ENCODE assay signal across 8 cellular contexts in genomic region chr20:266604-267562, GRCh38. TPM values are rescaled to one million over a fixed set of nuclear protein-coding genes. Genes with fewer than 3 reads are reported as not detected.
DNase-seq lines count a peak whose midpoint lies in the region; ATAC-seq and TF ChIP-seq lines count a peak whose summit lies in the region.

No MANE protein-coding gene starts in this region.

- CTCF ChIA-PET in CD4-positive, alpha-beta T cell (lab: Charles Lee): interaction anchor here (0.6 to 3.2 kb wide), 6 partner anchors 28 to 63 kb away, joined by 3 to 38 read pairs (median 4); partner anchors contain the start of gene ZCCHC3
- CTCF ChIA-PET in activated CD8-positive, alpha-beta T cell treated with anti-CD3 and anti-CD28 coated beads, Interleukin-2, amount 10 ng/mL, durations not matched to agents 7 days and 5 days (lab: Charles Lee): interaction anchor here (0.6 to 6.3 kb wide), 37 partner anchors 9 to 149 kb away, joined by 3 to 51 read pairs (median 4); partner anchors contain the start of genes DEFB128, DEFB129 and DEFB132

- no peak overlapping the region for H3K27ac Mint-ChIP-seq in CD4-positive, alpha-beta T cell
- H3K27ac Mint-ChIP-seq in activated CD8-positive, alpha-beta T cell treated with anti-CD3 and anti-CD28 coated beads, Interleukin-2, amount 10 ng/mL, durations not matched to agents 7 days and 5 days: peak overlapping the region; percentile 62

- peaks cover 4% of the 10 kb centered on the region for H3K27me3 Mint-ChIP-seq in CD4-positive, alpha-beta T cell
- H3K27me3 Mint-ChIP-seq in activated CD8-positive, alpha-beta T cell treated with anti-CD3 and anti-CD28 coated beads, Interleukin-2, amount 10 ng/mL, durations not matched to agents 7 days and 5 days (ENCODE audit: low read depth): peaks cover 6% of the 10 kb centered on the region

- H3K9me3 Mint-ChIP-seq in CD4-positive, alpha-beta T cell: no peaks in the 10 kb centered on the region
- H3K9me3 Mint-ChIP-seq in activated CD8-positive, alpha-beta T cell treated with anti-CD3 and anti-CD28 coated beads, Interleukin-2, amount 10 ng/mL, durations not matched to agents 7 days and 5 days (ENCODE audit: insufficient read depth): no peaks in the 10 kb centered on the region

- DNase-seq in CD4-positive, alpha-beta T cell: peak; percentile 82 to 92 (median 87)
- DNase-seq in HK-2 (ENCODE audit: unreplicated experiment): peak; percentile 96
- DNase-seq in NCI-H774 (lab: John Stamatoyannopoulos, UW): peak; percentile 77
- DNase-seq in activated CD8-positive, alpha-beta T cell treated with anti-CD3 and anti-CD28 coated beads, Interleukin-2, amount 10 ng/mL, durations not matched to agents 7 days and 5 days: peak; percentile 94
- peak; percentile 63 to 80 (median 73) for DNase-seq in effector memory CD4-positive, alpha-beta T cell
- peak; percentile 96 for DNase-seq in mesenteric fat pad (ENCODE audit: low spot score)
- DNase-seq in stimulated activated CD8-positive, alpha-beta memory T cell treated with anti-CD3 and anti-CD28 coated beads, Interleukin-12 subunit alpha, Interleukin-12 subunit beta, amount 100 ng/mL, for 4 hours (ENCODE audit: low read depth): peak; percentile 73

- H3K36me3 ChIP-seq in effector memory CD4-positive, alpha-beta T cell (ENCODE audit: control insufficient read depth, insufficient read depth, low read length): no peaks in the 10 kb centered on the region

- POLR2A ChIA-PET in CD4-positive, alpha-beta T cell (lab: Charles Lee): interaction anchor here (0.9 to 1.1 kb wide), 3 partner anchors 9 to 31 kb away, joined by 3 to 6 read pairs (median 5); no protein-coding TSS in a partner anchor
- POLR2A ChIA-PET in activated CD8-positive, alpha-beta T cell treated with anti-CD3 and anti-CD28 coated beads, Interleukin-2, amount 10 ng/mL, durations not matched to agents 7 days and 5 days (lab: Charles Lee): interaction anchor here (0.7 to 1.1 kb wide), 2 partner anchors 43 to 57 kb away, joined by 3 read pairs; no protein-coding TSS in a partner anchor

- intact Hi-C loops in CD4-positive, alpha-beta T cell (cut with DNase I, micrococcal nuclease): loop anchor here (1.0 to 2.0 kb wide), 3 partner anchors 58 to 64 kb away; no protein-coding TSS in a partner anchor

- peaks cover 10% of the 10 kb centered on the region for H3K4me1 Mint-ChIP-seq in CD4-positive, alpha-beta T cell (ENCODE audit: low read depth)
- H3K4me1 Mint-ChIP-seq in activated CD8-positive, alpha-beta T cell treated with anti-CD3 and anti-CD28 coated beads, Interleukin-2, amount 10 ng/mL, durations not matched to agents 7 days and 5 days (ENCODE audit: low read depth): peaks cover 10% of the 10 kb centered on the region

- H3K27me3 ChIP-seq in CD4-positive, alpha-beta T cell (ENCODE audit: control insufficient read depth, insufficient read depth, low read length): no peaks in the 10 kb centered on the region
- H3K27me3 ChIP-seq in effector memory CD4-positive, alpha-beta T cell (replicated peaks; ENCODE audit: control insufficient read depth, insufficient read depth, low read length, poor library complexity, severe bottlenecking): no peaks in the 10 kb centered on the region

- peak overlapping the region; percentile 86 for H3K4me3 Mint-ChIP-seq in CD4-positive, alpha-beta T cell
- H3K4me3 Mint-ChIP-seq in activated CD8-positive, alpha-beta T cell treated with anti-CD3 and anti-CD28 coated beads, Interleukin-2, amount 10 ng/mL, durations not matched to agents 7 days and 5 days: peak overlapping the region; percentile 77

- peak; percentile 100 for ATAC-seq in CD4-positive, alpha-beta T cell (ENCODE audit: poor library complexity)
- ATAC-seq in GM19397 (IDR thresholded peaks at IDR 0.05; ENCODE audit: unreplicated experiment): peak; percentile 82
- ATAC-seq in activated CD8-positive, alpha-beta T cell treated with anti-CD3 and anti-CD28 coated beads, Interleukin-2, amount 10 ng/mL, durations not matched to agents 7 days and 5 days: peak; percentile 97

- peak; percentile 96 for TF ChIP-seq CTCF in CD4-positive, alpha-beta T cell (IDR thresholded peaks at IDR 0.05)

- H3K4me3 ChIP-seq in effector memory CD4-positive, alpha-beta T cell (ENCODE audit: insufficient read depth, low read depth, low read length, poor library complexity, severe bottlenecking): peak overlapping the region; percentile 57

- peaks cover 8% of the 10 kb centered on the region for H3K4me1 ChIP-seq in effector memory CD4-positive, alpha-beta T cell (ENCODE audit: control insufficient read depth, insufficient read depth, low read length, poor library complexity, severe bottlenecking)

- H3K36me3 Mint-ChIP-seq in CD4-positive, alpha-beta T cell (ENCODE audit: low read depth): no peaks in the 10 kb centered on the region
- H3K36me3 Mint-ChIP-seq in activated CD8-positive, alpha-beta T cell treated with anti-CD3 and anti-CD28 coated beads, Interleukin-2, amount 10 ng/mL, durations not matched to agents 7 days and 5 days (ENCODE audit: low read depth): no peaks in the 10 kb centered on the region

- no peak overlapping the region for H3K27ac ChIP-seq in CD4-positive, alpha-beta T cell (ENCODE audit: low read depth, low read length)
- no peak overlapping the region for H3K27ac ChIP-seq in effector memory CD4-positive, alpha-beta T cell (ENCODE audit: insufficient read depth, low read length, poor library complexity, severe bottlenecking)

- H3K9me3 ChIP-seq in CD4-positive, alpha-beta T cell (ENCODE audit: control insufficient read depth, low read length): no peaks in the 10 kb centered on the region
- H3K9me3 ChIP-seq in effector memory CD4-positive, alpha-beta T cell (ENCODE audit: control insufficient read depth, low read length): no peaks in the 10 kb centered on the region

RNA-seq across cellular contexts. Expression of gene DEFB132, which starts 9.4 kb away (rescaled TPM):
- not detected for total RNA-seq in CD4-positive, alpha-beta T cell
- not detected for total RNA-seq in activated CD8-positive, alpha-beta T cell treated with anti-CD3 and anti-CD28 coated beads, Interleukin-2, amount 10 ng/mL, durations not matched to agents 7 days and 5 days
- 1.5 TPM for total RNA-seq in mesenteric fat pad

RNA-seq across cellular contexts. Expression of gene C20orf96, which starts 23.7 kb away (rescaled TPM):
- total RNA-seq in CD4-positive, alpha-beta T cell: 1 to 10 TPM; 2.4 to 3.3 TPM
- 1 to 10 TPM; 6.8 to 8.5 TPM for total RNA-seq in activated CD8-positive, alpha-beta T cell treated with anti-CD3 and anti-CD28 coated beads, Interleukin-2, amount 10 ng/mL, durations not matched to agents 7 days and 5 days
- 5.0 TPM for total RNA-seq in mesenteric fat pad

RNA-seq across cellular contexts. Expression of gene ZCCHC3, which starts 30.5 kb away (rescaled TPM):
- total RNA-seq in CD4-positive, alpha-beta T cell: 10 to 100 TPM; 19.3 to 19.5 TPM
- total RNA-seq in activated CD8-positive, alpha-beta T cell treated with anti-CD3 and anti-CD28 coated beads, Interleukin-2, amount 10 ng/mL, durations not matched to agents 7 days and 5 days: 10 to 100 TPM; 28.4 to 29.0 TPM
- 9.1 TPM for total RNA-seq in mesenteric fat pad

RNA-seq across cellular contexts. Expression of gene DEFB129, which starts 39.8 kb away (rescaled TPM):
- not detected for total RNA-seq in CD4-positive, alpha-beta T cell
- total RNA-seq in activated CD8-positive, alpha-beta T cell treated with anti-CD3 and anti-CD28 coated beads, Interleukin-2, amount 10 ng/mL, durations not matched to agents 7 days and 5 days: not detected
- total RNA-seq in mesenteric fat pad: not detected

RNA-seq across cellular contexts. Expression of gene SOX12, which starts 58.5 kb away (rescaled TPM):
- 10 to 100 TPM; 11.6 to 11.9 TPM for total RNA-seq in CD4-positive, alpha-beta T cell
- 1 to 10 TPM; 5.5 to 5.8 TPM for total RNA-seq in activated CD8-positive, alpha-beta T cell treated with anti-CD3 and anti-CD28 coated beads, Interleukin-2, amount 10 ng/mL, durations not matched to agents 7 days and 5 days
- total RNA-seq in mesenteric fat pad: 8.5 TPM
